ENCODE assay signal across 12 cellular contexts in genomic region chr12:21942377-21942703, GRCh38. TPM values are rescaled to one million over a fixed set of nuclear protein-coding genes. Genes with fewer than 3 reads are reported as not detected.
DNase-seq lines count a peak whose midpoint lies in the region; ATAC-seq and TF ChIP-seq lines count a peak whose summit lies in the region.
"Had no signal": no experiment of that assay in that cellular context is flagged by ENCODE, and none has a peak within 500 bp of the region (broad histone marks: within the 10 kb centered on the region; RNA-seq: fewer than 3 reads in every experiment).

No MANE protein-coding gene starts in this region.

- H3K4me3 Mint-ChIP-seq in progenitor cell of endocrine pancreas (ENCODE audit: low read depth), result peak overlapping the region; percentile 71
- H3K4me3 Mint-ChIP-seq: central memory CD8-positive, alpha-beta T cell had no signal

- peaks cover 5% of the 10 kb centered on the region for H3K4me1 ChIP-seq in iPS-15b (ENCODE audit: control insufficient read depth, insufficient read depth, low read length)

- peaks cover 12% of the 10 kb centered on the region for H3K4me1 Mint-ChIP-seq in progenitor cell of endocrine pancreas (ENCODE audit: low read depth)

- H3K27ac Mint-ChIP-seq in progenitor cell of endocrine pancreas, result no peak overlapping the region

- ATAC-seq in esophagus mucosa, result no peak

- no peaks in the 10 kb centered on the region for H3K36me3 Mint-ChIP-seq in progenitor cell of endocrine pancreas (ENCODE audit: insufficient read depth)

- H3K27me3 Mint-ChIP-seq in progenitor cell of endocrine pancreas, result peaks cover 56% of the 10 kb centered on the region

- peaks cover 4% of the 10 kb centered on the region for H3K9me3 Mint-ChIP-seq in progenitor cell of endocrine pancreas (ENCODE audit: low read depth)

- no peak for TF ChIP-seq CTCF in choroid plexus epithelial cell (conservative IDR thresholded peaks at IDR 0.05; ENCODE audit: low read depth, low read length)
- TF ChIP-seq CTCF in progenitor cell of endocrine pancreas (IDR thresholded peaks at IDR 0.05; ENCODE audit: unreplicated experiment), result no peak

- H3K4me3 ChIP-seq in choroid plexus epithelial cell (ENCODE audit: low read depth, low read length) (peak overlapping the region; percentile 51), iPS-15b (ENCODE audit: low read depth, low read length) (peak overlapping the region; percentile 70)
- H3K4me3 ChIP-seq: PC-9 had no signal

- no peaks in the 10 kb centered on the region for H3K36me3 ChIP-seq in iPS-15b (ENCODE audit: control insufficient read depth, insufficient read depth, low read length)

- no peak overlapping the region for H3K9ac ChIP-seq in iPS-15b (ENCODE audit: low read depth, low read length)

- DNase-seq in AG20443 (ENCODE audit: low spot score), result peak; percentile 11
- no peak for DNase-seq in choroid plexus epithelial cell (ENCODE audit: low read depth)
- no peak for DNase-seq in progenitor cell of endocrine pancreas (ENCODE audit: low spot score, unreplicated experiment)
- DNase-seq in NCI-H187 (lab: John Stamatoyannopoulos, UW), result no peak
- no peak for DNase-seq in cerebellum (ENCODE audit: low spot score)
- no peak for DNase-seq in GM19238 (ENCODE audit: insufficient read length, low spot score)
- DNase-seq: activated CD8-positive, alpha-beta memory T cell treated with anti-CD3 and anti-CD28 coated beads, Interleukin-2, amount 50 U/mL, for 48 hours; NCI-H1694; PC-9 had no signal

- H3K9me3 ChIP-seq in iPS-15b (ENCODE audit: control insufficient read depth, insufficient read depth, low read length), result no peaks in the 10 kb centered on the region

- H3K27me3 ChIP-seq in iPS-15b (ENCODE audit: control insufficient read depth, insufficient read depth, low read length), result peaks cover 45% of the 10 kb centered on the region

RNA-seq across cellular contexts. Expression of gene ABCC9, which starts 1.1 kb away (rescaled TPM):
- total RNA-seq in progenitor cell of endocrine pancreas (0.16 and 0.29 TPM in 2 replicates), esophagus mucosa (3.0 TPM), cerebellum (12.6 TPM)
